Comparison of ENCODE assay signal across 19 cellular contexts in the genomic region with DNA sequence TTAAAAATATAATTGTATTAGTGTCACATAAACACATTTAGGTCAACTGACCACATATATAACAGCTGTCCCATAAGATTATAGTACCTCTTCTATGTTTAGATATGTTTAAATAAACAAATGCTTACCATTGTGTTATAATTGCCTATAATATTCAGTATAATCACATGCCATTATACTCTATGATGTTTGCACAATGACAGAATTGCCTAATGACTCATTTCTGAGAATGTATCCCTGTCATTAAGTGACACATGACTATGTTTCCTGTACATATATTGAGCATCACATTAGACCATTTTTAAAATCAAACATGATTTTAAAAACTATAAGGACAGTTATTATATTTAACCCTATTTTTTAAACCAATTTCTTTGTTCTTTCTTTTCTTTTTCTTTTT.
DNase-seq lines count a peak whose midpoint lies in the region; ATAC-seq and TF ChIP-seq lines count a peak whose summit lies in the region.
"Had no signal": no experiment of that assay in that cellular context is flagged by ENCODE, and none has a peak within 500 bp of the region (broad histone marks: within the 10 kb centered on the region; RNA-seq: fewer than 3 reads in every experiment).

No MANE protein-coding gene starts in this region.

- ATAC-seq in HG03196 (IDR thresholded peaks at IDR 0.05; ENCODE audit: unreplicated experiment) (no peak), HG02852 (IDR thresholded peaks at IDR 0.05; ENCODE audit: unreplicated experiment) (no peak)
- ATAC-seq: heart right ventricle; left cardiac atrium; naive thymus-derived CD8-positive, alpha-beta T cell; stimulated activated effector memory CD8-positive, alpha-beta T cell treated with anti-CD3 and anti-CD28 coated beads, Interleukin-12 subunit alpha, Interleukin-12 subunit beta, amount 100 ng/mL, for 72 hours had no signal

- TF ChIP-seq CTCF in fibroblast of pulmonary artery (IDR thresholded peaks at IDR 0.05; ENCODE audit: low read length, missing control alignments), result no peak
- TF ChIP-seq CTCF in coronary artery (IDR thresholded peaks at IDR 0.05), result no peak

- H3K27ac ChIP-seq in coronary artery, result no peak overlapping the region
- H3K27ac ChIP-seq: heart right ventricle, SK-N-MC had no signal

- DNase-seq in DMS153 (lab: John Stamatoyannopoulos, UW) (peak; percentile 32), LHCN-M2 (ENCODE audit: low read depth) (peak; percentile 15), NCI-H774 (lab: John Stamatoyannopoulos, UW) (peak; percentile 57), fibroblast of pulmonary artery (ENCODE audit: low read depth) (peak; percentile 11), NCI-H446 treated with DMSO at 0.1 percent for 48 hours (lab: John Stamatoyannopoulos, UW) (no peak), coronary artery (ENCODE audit: low spot score) (no peak)
- DNase-seq: activated CD8-positive, alpha-beta memory T cell treated with anti-CD3 and anti-CD28 coated beads, Interleukin-2, amount 50 U/mL, for 4 hours; central memory CD4-positive, alpha-beta T cell; DMS79 treated with DMSO at 0.1 percent for 48 hours; heart right ventricle; left cardiac atrium; naive thymus-derived CD8-positive, alpha-beta T cell; NCI-H1092; retina; stimulated activated CD4-positive, alpha-beta T cell treated with anti-CD3 and anti-CD28 coated beads, Interleukin-2, amount 100 ng/mL, for 48 hours had no signal

- H3K4me3 ChIP-seq in fibroblast of pulmonary artery (replicated peaks; ENCODE audit: low read depth, low read length), result no peak overlapping the region
- H3K4me3 ChIP-seq in coronary artery, result no peak overlapping the region
- H3K4me3 ChIP-seq: heart right ventricle, SK-N-MC had no signal

Comparison
In these comparisons a context has a peak if more than half of its experiments do, and no peak if none do; other contexts are left out.
1. DNase-seq: peak in DMS153 (single experiment), LHCN-M2 (single experiment), NCI-H774 (single experiment) and fibroblast of pulmonary artery (single experiment); none in NCI-H446 treated with DMSO at 0.1 percent for 48 hours (single experiment) and coronary artery (single experiment).